ENCODE assay signal across 8 cellular contexts in genomic region chr3:61894988-61895935, GRCh38.
DNase-seq lines count a peak whose midpoint lies in the region; ATAC-seq, FAIRE-seq and TF ChIP-seq lines count a peak whose summit lies in the region.

No MANE protein-coding gene starts in this region.

- H3K27ac ChIP-seq in A549: no peak overlapping the region

- 10% methylated on average over 7 of the region's 7 CpGs for WGBS in A549 (ENCODE audit: missing lambda C conversion rate)

- no peak for TF ChIP-seq EP300 in A549 (IDR thresholded peaks at IDR 0.05)

- TF ChIP-seq POLR2A in A549 (IDR thresholded peaks at IDR 0.05; ENCODE audit: low read length): no peak

- peak in 1 of 2 experiments; percentile 71; a peak in 4 of 6 replicates for ATAC-seq in A549

- POLR2A ChIA-PET in A549 (lab: Yijun Ruan, JAX): no interaction called here
- POLR2A ChIA-PET in HEK293T (lab: Yijun Ruan, JAX): interaction anchor here (0.6 kb wide), 1 partner anchor 841 kb away, joined by 3 read pairs; no protein-coding TSS in a partner anchor

- peak overlapping the region; percentile 59 for H3K4me2 ChIP-seq in A549

- H3K4me3 ChIP-seq in A549 (no peak overlapping the region), GM12865 (ENCODE audit: low read depth, low read length) (no peak overlapping the region)

- FAIRE-seq in A549 (lab: Jason Lieb, UNC): no peak

- DNase-seq in A549 (ENCODE audit: low read depth in 1 of 2, low spot score in 1 of 2): peak; percentile 25 to 29
- peak; percentile 91 for DNase-seq in GM12865 (ENCODE audit: low read depth)
- DNase-seq in HEK293T (ENCODE audit: extremely low spot score): peak; percentile 58
- peak; percentile 97 for DNase-seq in LoVo (ENCODE audit: low spot score)
- DNase-seq in activated CD8-positive, alpha-beta memory T cell treated with anti-CD3 and anti-CD28 coated beads, Interleukin-2, amount 50 U/mL, for 1 hour (ENCODE audit: extremely low read depth): peak; percentile 1
- peak; percentile 63 for DNase-seq in foreskin melanocyte
- peak; percentile 38 for DNase-seq in putamen (ENCODE audit: low spot score)
- no peak for DNase-seq in SHP77 treated with DMSO at 0.1 percent for 48 hours (lab: John Stamatoyannopoulos, UW)

- H3K4me1 ChIP-seq in A549: peaks cover 11% of the 10 kb centered on the region

- CTCF ChIA-PET in A549 (lab: Yijun Ruan, JAX) (interaction anchor here (1.7 kb wide), 1 partner anchor 10 kb away, joined by 4 read pairs; no protein-coding TSS in a partner anchor), HEK293T (lab: Yijun Ruan, JAX) (interaction anchor here (1.0 to 1.3 kb wide), 2 partner anchors 12 to 23 kb away, joined by 3 read pairs; no protein-coding TSS in a partner anchor)

- H3K9me3 ChIP-seq in A549: no peaks in the 10 kb centered on the region

- TF ChIP-seq RAD21 in A549 (conservative IDR thresholded peaks at IDR 0.05 in 1 of 2, IDR thresholded peaks at IDR 0.05 in 1 of 2): no peak

- TF ChIP-seq CTCF in A549 (IDR thresholded peaks at IDR 0.05): no peak
- TF ChIP-seq CTCF in GM12865 (IDR thresholded peaks at IDR 0.05; ENCODE audit: insufficient read depth, low read depth, low read length, missing control alignments): no peak

TF ChIP-seq in A549, 52 proteins besides CTCF, POLR2A, EP300 and RAD21:
- no peak for TF ChIP-seq E2F6 (IDR thresholded peaks at IDR 0.05; ENCODE audit: borderline replicate concordance, low read depth)
- TF ChIP-seq BHLHE40 (IDR thresholded peaks at IDR 0.05; ENCODE audit: low read depth, low read length): no peak
- TF ChIP-seq, protein P1, sequence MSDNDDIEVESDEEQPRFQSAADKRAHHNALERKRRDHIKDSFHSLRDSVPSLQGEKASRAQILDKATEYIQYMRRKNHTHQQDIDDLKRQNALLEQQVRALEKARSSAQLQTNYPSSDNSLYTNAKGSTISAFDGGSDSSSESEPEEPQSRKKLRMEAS (IDR thresholded peaks at IDR 0.05): no peak
- TF ChIP-seq MAFK (IDR thresholded peaks at IDR 0.05; ENCODE audit: partially characterized antibody): no peak
- no peak for TF ChIP-seq JUN (IDR thresholded peaks at IDR 0.05)
- TF ChIP-seq, protein P2, sequence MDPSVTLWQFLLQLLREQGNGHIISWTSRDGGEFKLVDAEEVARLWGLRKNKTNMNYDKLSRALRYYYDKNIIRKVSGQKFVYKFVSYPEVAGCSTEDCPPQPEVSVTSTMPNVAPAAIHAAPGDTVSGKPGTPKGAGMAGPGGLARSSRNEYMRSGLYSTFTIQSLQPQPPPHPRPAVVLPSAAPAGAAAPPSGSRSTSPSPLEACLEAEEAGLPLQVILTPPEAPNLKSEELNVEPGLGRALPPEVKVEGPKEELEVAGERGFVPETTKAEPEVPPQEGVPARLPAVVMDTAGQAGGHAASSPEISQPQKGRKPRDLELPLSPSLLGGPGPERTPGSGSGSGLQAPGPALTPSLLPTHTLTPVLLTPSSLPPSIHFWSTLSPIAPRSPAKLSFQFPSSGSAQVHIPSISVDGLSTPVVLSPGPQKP (IDR thresholded peaks at IDR 0.05; ENCODE audit: low read depth, low read length): no peak
- no peak for TF ChIP-seq FOSL2 (IDR thresholded peaks at IDR 0.05)
- 0 out of 2 replicates have a peak, but pooled peaks have one; percentile 18 for TF ChIP-seq FOSL2 (CRISPR knock-in tag; IDR thresholded peaks at IDR 0.05)
- TF ChIP-seq ZC3H11A (IDR thresholded peaks at IDR 0.05): no peak
- no peak for TF ChIP-seq CEBPB (IDR thresholded peaks at IDR 0.05)

TF ChIP-seq in HEK293T, 16 proteins besides CTCF, POLR2A, EP300 and RAD21:
- no peak for TF ChIP-seq LEF1 (IDR thresholded peaks at IDR 0.05; ENCODE audit: borderline replicate concordance)
- TF ChIP-seq BHLHE40 (IDR thresholded peaks at IDR 0.05; ENCODE audit: borderline replicate concordance): no peak
- no peak for TF ChIP-seq FOXA1 (IDR thresholded peaks at IDR 0.05)
- TF ChIP-seq TARDBP (IDR thresholded peaks at IDR 0.05): no peak
- TF ChIP-seq ELF4 (IDR thresholded peaks at IDR 0.05): no peak
- TF ChIP-seq FOXM1 (IDR thresholded peaks at IDR 0.05; ENCODE audit: borderline replicate concordance): no peak
- TF ChIP-seq SP1 (IDR thresholded peaks at IDR 0.05): no peak
- peak; percentile 78 for TF ChIP-seq ZNF384 (IDR thresholded peaks at IDR 0.05)
- TF ChIP-seq CTBP1 (IDR thresholded peaks at IDR 0.05; ENCODE audit: borderline replicate concordance): peak; percentile 87
- TF ChIP-seq SUZ12 (IDR thresholded peaks at IDR 0.05): no peak
- no peak for TF ChIP-seq HDGF (IDR thresholded peaks at IDR 0.05; ENCODE audit: borderline replicate concordance)
- TF ChIP-seq L3MBTL2 (conservative IDR thresholded peaks at IDR 0.05): no peak
- no peak for TF ChIP-seq NFRKB (IDR thresholded peaks at IDR 0.05)
- TF ChIP-seq PKNOX1 (IDR thresholded peaks at IDR 0.05): peak; percentile 94
- no peak for TF ChIP-seq ARNT (IDR thresholded peaks at IDR 0.05)
- TF ChIP-seq FOXK2 (IDR thresholded peaks at IDR 0.05): no peak
